ENCODE assay signal across 27 cellular contexts in genomic region chrX:11414091-11414490, GRCh38.
"Had no signal": no experiment of that assay in that cellular context is flagged by ENCODE, and none has a peak within 500 bp of the region (broad histone marks: within the 10 kb centered on the region; RNA-seq: fewer than 3 reads in every experiment).

No MANE protein-coding gene starts in this region.

- H3K27ac Mint-ChIP-seq: mesothelial cell of epicardium; naive B cell; naive thymus-derived CD8-positive, alpha-beta T cell had no signal

- ATAC-seq: esophagus mucosa; gastrocnemius medialis; heart right ventricle; left lung; left ventricle myocardium superior; lower lobe of right lung; mucosa of descending colon; naive thymus-derived CD8-positive, alpha-beta T cell had no signal

- H3K36me3 ChIP-seq: colonic mucosa, esophagus squamous epithelium, gastrocnemius medialis, heart right ventricle, left lung, lower lobe of right lung had no signal

- H3K36me3 Mint-ChIP-seq: mesothelial cell of epicardium; naive B cell; naive thymus-derived CD8-positive, alpha-beta T cell had no signal

- H3K27ac ChIP-seq: colonic mucosa, dorsolateral prefrontal cortex, epithelial cell of prostate, esophagus squamous epithelium, gastrocnemius medialis, heart right ventricle, left lung, lower lobe of right lung had no signal

- H3K4me1 ChIP-seq: colonic mucosa, gastrocnemius medialis, left lung, lower lobe of right lung had no signal

- H3K4me3 ChIP-seq: colonic mucosa, dorsolateral prefrontal cortex, esophagus squamous epithelium, gastrocnemius medialis, heart right ventricle, left lung, lower lobe of right lung, mucosa of descending colon had no signal

- H3K4me3 Mint-ChIP-seq: mesothelial cell of epicardium; naive B cell; naive thymus-derived CD8-positive, alpha-beta T cell had no signal

- FAIRE-seq: islet of Langerhans, keratinocyte had no signal

- H3K9me3 ChIP-seq: colonic mucosa, esophagus squamous epithelium, gastrocnemius medialis, heart right ventricle, left lung, lower lobe of right lung, mucosa of descending colon had no signal

- H3K4me1 Mint-ChIP-seq: mesothelial cell of epicardium; naive B cell; naive thymus-derived CD8-positive, alpha-beta T cell had no signal

- DNase-seq: colonic mucosa; dermis blood vessel endothelial cell; dorsolateral prefrontal cortex; effector CD4-positive, alpha-beta T cell; effector memory CD4-positive, alpha-beta T cell; erythroblast; esophagus squamous epithelium; foreskin fibroblast; foreskin melanocyte; gastrocnemius medialis; glutamatergic neuron; head of caudate nucleus; heart right ventricle; hippocampal formation; left cardiac atrium; left lung; left ventricle myocardium superior; lower lobe of right lung; mesenchymal stem cell; mucosa of descending colon; naive B cell; naive thymus-derived CD8-positive, alpha-beta T cell had no signal

- H3K27me3 ChIP-seq: colonic mucosa, esophagus squamous epithelium, gastrocnemius medialis, heart right ventricle had no signal
